Comparison of ENCODE assay signal across 12 cellular contexts in the genomic region with DNA sequence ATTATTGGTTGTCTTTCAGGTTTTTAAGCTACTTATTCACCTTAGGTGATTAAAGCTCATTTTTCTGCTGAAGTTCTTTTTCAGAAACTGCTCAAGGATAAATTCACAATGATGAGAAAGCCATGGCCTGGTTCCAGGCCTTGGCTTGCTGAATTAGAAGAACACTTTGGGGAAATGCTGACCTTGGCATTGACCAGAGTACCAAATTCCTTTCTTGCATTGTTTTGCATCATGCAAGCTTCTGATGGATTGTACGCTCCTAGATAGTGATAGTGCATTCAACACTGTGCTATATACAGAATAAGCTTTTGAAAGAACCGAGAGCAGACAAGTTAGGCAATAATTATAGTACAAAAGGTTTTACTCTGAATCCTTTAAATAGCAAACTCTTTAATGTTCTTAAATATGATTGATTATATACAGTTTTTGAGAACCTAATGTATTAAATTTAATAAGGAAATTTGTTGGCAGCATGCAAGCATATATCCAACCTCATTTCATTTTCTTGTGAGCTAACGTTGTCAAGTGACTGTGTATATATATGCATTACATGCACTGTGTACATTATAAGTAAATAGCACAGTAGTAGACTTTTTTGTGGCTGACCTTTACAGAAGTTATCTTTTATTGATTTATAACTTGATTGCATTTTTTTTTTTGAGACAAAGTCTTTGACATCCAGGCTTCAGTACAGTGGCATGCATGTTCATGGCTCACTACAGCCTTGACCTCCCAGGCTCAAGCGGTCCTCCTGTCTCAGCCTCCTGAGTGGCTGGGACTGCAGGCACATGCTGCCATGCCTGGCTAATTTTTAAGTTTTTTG.
DNase-seq lines count a peak whose midpoint lies in the region; ATAC-seq, FAIRE-seq and TF ChIP-seq lines count a peak whose summit lies in the region.
"Had no signal": no experiment of that assay in that cellular context is flagged by ENCODE, and none has a peak within 500 bp of the region (broad histone marks: within the 10 kb centered on the region; RNA-seq: fewer than 3 reads in every experiment).

No MANE protein-coding gene starts in this region.

- WGBS in K562 (ENCODE audit: insufficient coverage, low coverage, missing lambda C conversion rate) = 64% methylated on average over 4 of the region's 4 CpGs

- H3K79me2 ChIP-seq in K562 (ENCODE audit: control insufficient read depth, insufficient read depth, low read length) (peaks cover 18% of the 10 kb centered on the region), parathyroid adenoma (peaks cover 8% of the 10 kb centered on the region), OCI-LY7 (ENCODE audit: insufficient read depth, low read depth, low read length) (no peaks in the 10 kb centered on the region)

- intact Hi-C loops in K562 (cut with micrococcal nuclease) (no loop called here), OCI-LY7 (cut with micrococcal nuclease; ENCODE audit: unreplicated experiment) (no loop called here)

- TF ChIP-seq RAD21 in K562 (CRISPR knock-in tag; conservative IDR thresholded peaks at IDR 0.05 in 1 of 2, IDR thresholded peaks at IDR 0.05 in 1 of 2) = no peak; a peak in 1 of 4 replicates

- H3K4me1 ChIP-seq in K562 (replicated peaks in 1 of 2; ENCODE audit: control insufficient read depth in 2 of 2, insufficient read depth in 2 of 2, low read length in 2 of 2) (peaks cover 0 to 7% of the 10 kb centered on the region in 2 experiments; a peak in 4 of 5 replicates), cardiac muscle cell (ENCODE audit: low read depth) (peaks cover 18% of the 10 kb centered on the region), parathyroid adenoma (peaks cover 22% of the 10 kb centered on the region), OCI-LY7 (ENCODE audit: insufficient read depth, low read length, poor library complexity, severe bottlenecking) (no peaks in the 10 kb centered on the region)

- no peaks in the 10 kb centered on the region for H3K9me3 ChIP-seq in K562 (replicated peaks; ENCODE audit: control insufficient read depth, insufficient read depth, low read depth, low read length)
- H3K9me3 ChIP-seq in cardiac muscle cell (ENCODE audit: low read depth) = no peaks in the 10 kb centered on the region
- H3K9me3 ChIP-seq in parathyroid adenoma (ENCODE audit: control insufficient read depth, low read length) = no peaks in the 10 kb centered on the region
- H3K9me3 ChIP-seq in OCI-LY7 (ENCODE audit: low read length) = no peaks in the 10 kb centered on the region
- H3K9me3 ChIP-seq: HAP-1, Peyer's patch had no signal

- H3K4me2 ChIP-seq in K562 (ENCODE audit: insufficient read depth, low read length) = no peak overlapping the region
- H3K4me2 ChIP-seq in parathyroid adenoma (ENCODE audit: low read length) = peak overlapping the region; percentile 8
- no peak overlapping the region for H3K4me2 ChIP-seq in OCI-LY7 (ENCODE audit: low read length)

- TF ChIP-seq CTCF in K562 (IDR thresholded peaks at IDR 0.05 in 2 of 3, conservative IDR thresholded peaks at IDR 0.05 in 1 of 3; ENCODE audit: insufficient read depth in 2 of 3, low read depth in 1 of 3, low read length in 3 of 3) (no peak), cardiac muscle cell (IDR thresholded peaks at IDR 0.05; ENCODE audit: low read depth, low read length) (no peak), parathyroid adenoma (IDR thresholded peaks at IDR 0.05) (no peak), OCI-LY7 (conservative IDR thresholded peaks at IDR 0.05; ENCODE audit: low read length) (no peak)

- DNase-seq in G401 (ENCODE audit: low spot score) = peak; percentile 72
- DNase-seq in K562 (ENCODE audit: extremely low read depth in 1 of 4, low spot score in 3 of 4) = no peak
- DNase-seq in cardiac muscle cell (ENCODE audit: low read depth in 1 of 2, low spot score in 1 of 2) = peak; percentile 41 to 96
- DNase-seq in GOT3 (lab: John Stamatoyannopoulos, UW) = no peak
- no peak for DNase-seq in COLO668 (lab: John Stamatoyannopoulos, UW; ENCODE audit: unreplicated experiment)
- DNase-seq in OCI-LY7 (ENCODE audit: low spot score) = no peak
- DNase-seq: activated naive CD4-positive, alpha-beta T cell treated with Interleukin-2 at 50 U/mL for 16 hours; Peyer's patch; T1000 had no signal

- H3K4me3 ChIP-seq in K562 = no peak overlapping the region
- H3K4me3 ChIP-seq in cardiac muscle cell = no peak overlapping the region
- no peak overlapping the region for H3K4me3 ChIP-seq in parathyroid adenoma (ENCODE audit: low read depth, low read length)
- H3K4me3 ChIP-seq in OCI-LY7 (ENCODE audit: low read depth, low read length, poor library complexity, severe bottlenecking) = no peak overlapping the region
- H3K4me3 ChIP-seq: HAP-1, Peyer's patch had no signal

- no peak overlapping the region for H2AFZ ChIP-seq in K562 (ENCODE audit: low read depth, low read length)
- H2AFZ ChIP-seq in parathyroid adenoma = no peak overlapping the region
- no peak overlapping the region for H2AFZ ChIP-seq in OCI-LY7 (ENCODE audit: low read length)

- in situ Hi-C loops in G401 (cut with HindIII; ENCODE audit: low sequenced_read_pairs) (no loop called here), K562 (cut with MboI) (no loop called here)

- peak; percentile 82 for ATAC-seq in K562
- no peak for ATAC-seq in HG03175 (IDR thresholded peaks at IDR 0.05; ENCODE audit: unreplicated experiment)

- H3K9me1 ChIP-seq in K562 (ENCODE audit: control insufficient read depth, insufficient read depth, low read length) = no peaks in the 10 kb centered on the region

- H3K27ac ChIP-seq in K562 (ENCODE audit: extremely low read depth, low read depth, low read length) = no peak overlapping the region
- peak overlapping the region; percentile 34 for H3K27ac ChIP-seq in cardiac muscle cell
- H3K27ac ChIP-seq in parathyroid adenoma = peak overlapping the region; percentile 55
- H3K27ac ChIP-seq in OCI-LY7 (ENCODE audit: low read depth, low read length, poor library complexity, severe bottlenecking) = no peak overlapping the region
- H3K27ac ChIP-seq: Peyer's patch had no signal

- no peaks in the 10 kb centered on the region for H3K9me2 ChIP-seq in OCI-LY7 (ENCODE audit: insufficient read depth, low read length)

- CTCF ChIA-PET in K562 (lab: Yijun Ruan, JAX; ENCODE audit: low intra/inter-chr PET ratio) = no interaction called here
- CTCF ChIA-PET in OCI-LY7 (lab: Charles Lee; ENCODE audit: unreplicated experiment) = no interaction called here

- H3K9ac ChIP-seq in K562 (ENCODE audit: insufficient read depth in 1 of 2, low read depth in 2 of 2, low read length in 2 of 2) (no peak overlapping the region), parathyroid adenoma (no peak overlapping the region)

- POLR2A ChIA-PET in K562 (lab: Yijun Ruan, JAX) (interaction anchor here (0.6 kb wide), 1 partner anchor 76 kb away, joined by 4 read pairs; no protein-coding TSS in a partner anchor), OCI-LY7 (lab: Charles Lee) (no interaction called here)

- H3K27me3 ChIP-seq in K562 (ENCODE audit: control insufficient read depth in 2 of 2, insufficient read depth in 2 of 2, low read length in 2 of 2) (no peaks in the 10 kb centered on the region), cardiac muscle cell (no peaks in the 10 kb centered on the region), parathyroid adenoma (ENCODE audit: control insufficient read depth, insufficient read depth, low read length) (no peaks in the 10 kb centered on the region)
- H3K27me3 ChIP-seq: Peyer's patch had no signal

- BruUV-seq in K562 (replicated peaks; lab: Mats Ljungman, UMichigan) (no TSS peak), OCI-LY7 (replicated peaks; lab: Mats Ljungman, UMichigan) (no TSS peak)

- TF ChIP-seq POLR2A in K562 (conservative IDR thresholded peaks at IDR 0.05) = no peak

- peak; percentile 74 for FAIRE-seq in K562 (lab: Jason Lieb, UNC)

- no peaks in the 10 kb centered on the region for H3K36me3 ChIP-seq in K562 (ENCODE audit: control insufficient read depth, insufficient read depth, low read length)
- H3K36me3 ChIP-seq in cardiac muscle cell = no peaks in the 10 kb centered on the region
- H3K36me3 ChIP-seq in parathyroid adenoma (ENCODE audit: control insufficient read depth, insufficient read depth, low read length) = no peaks in the 10 kb centered on the region
- no peaks in the 10 kb centered on the region for H3K36me3 ChIP-seq in OCI-LY7 (ENCODE audit: insufficient read depth, low read length)
- H3K36me3 ChIP-seq: HAP-1, Peyer's patch had no signal

- peak; percentile 56; the same call in 1 of the 2 replicates for TF ChIP-seq EP300 in K562 (IDR thresholded peaks at IDR 0.05; ENCODE audit: low read length)

- no peaks in the 10 kb centered on the region for H4K20me1 ChIP-seq in K562 (replicated peaks; ENCODE audit: control insufficient read depth, insufficient read depth, low read length)
- H4K20me1 ChIP-seq in OCI-LY7 (ENCODE audit: insufficient read depth, low read length) = no peaks in the 10 kb centered on the region

TF ChIP-seq in K562, 482 proteins besides CTCF, POLR2A, EP300 and RAD21 (continues in another document):
- TF ChIP-seq JUN (IDR thresholded peaks at IDR 0.05; ENCODE audit: borderline replicate concordance, low read depth, low read length) = no peak
- TF ChIP-seq JUN (CRISPR knock-in tag; IDR thresholded peaks at IDR 0.05; ENCODE audit: borderline replicate concordance) = no peak
- TF ChIP-seq CEBPG (CRISPR knock-in tag; IDR thresholded peaks at IDR 0.05) = peak; percentile 90
- peak; percentile 79 to 96 for TF ChIP-seq CEBPG (tag; conservative IDR thresholded peaks at IDR 0.05 in 1 of 2, IDR thresholded peaks at IDR 0.05 in 1 of 2)
- peak; percentile 43 for TF ChIP-seq MAFK (IDR thresholded peaks at IDR 0.05; ENCODE audit: low read length)

Comparison
In these comparisons a context has a peak if more than half of its experiments do, and no peak if none do; other contexts are left out.
1. DNase-seq: peak in G401 (single experiment) and cardiac muscle cell (2 of 2); none in K562 (0 of 4), GOT3 (single experiment), COLO668 (single experiment) and OCI-LY7 (single experiment).
2. H3K27ac ChIP-seq: peak in cardiac muscle cell (single experiment) and parathyroid adenoma (single experiment); none in K562 (single experiment) and OCI-LY7 (single experiment).